In genomic region chr7:18505870-18506460, GRCh38 we compare ENCODE assay signal across 9 cellular contexts. TPM values are rescaled to one million over a fixed set of nuclear protein-coding genes. Genes with fewer than 3 reads are reported as not detected.
DNase-seq lines count a peak whose midpoint lies in the region; ATAC-seq and TF ChIP-seq lines count a peak whose summit lies in the region.
"Had no signal": no experiment of that assay in that cellular context is flagged by ENCODE, and none has a peak within 500 bp of the region (broad histone marks: within the 10 kb centered on the region; RNA-seq: fewer than 3 reads in every experiment).

No MANE protein-coding gene starts in this region.

- no peak for TF ChIP-seq POLR2A in upper lobe of left lung (IDR thresholded peaks at IDR 0.05)

- H3K4me3 ChIP-seq in upper lobe of left lung, result no peak overlapping the region

- H3K27me3 Mint-ChIP-seq in osteocyte (ENCODE audit: unreplicated experiment), result no peaks in the 10 kb centered on the region

- H3K36me3 Mint-ChIP-seq in osteocyte (ENCODE audit: unreplicated experiment), result no peaks in the 10 kb centered on the region

- H3K4me3 Mint-ChIP-seq in osteocyte (ENCODE audit: unreplicated experiment), result no peak overlapping the region

- no peaks in the 10 kb centered on the region for H3K36me3 ChIP-seq in upper lobe of left lung

- WGBS in upper lobe of left lung, 2 donors, result 76 to 77% methylated on average over 5 of the region's 5 CpGs

- peaks cover 42% of the 10 kb centered on the region for H3K4me1 Mint-ChIP-seq in osteocyte (ENCODE audit: unreplicated experiment)

- H3K9me3 ChIP-seq in upper lobe of left lung, result no peaks in the 10 kb centered on the region

- peaks cover 6 to 13% (median 6%) of the 10 kb centered on the region in 4 donors for H3K4me1 ChIP-seq in upper lobe of left lung

- DNase-seq in osteocyte (ENCODE audit: extremely low spot score, unreplicated experiment) (no peak), upper lobe of left lung (no peak), inferior parietal cortex (ENCODE audit: extremely low spot score) (no peak), cerebellar nuclear complex (lab: John Stamatoyannopoulos, UW) (no peak), medulla oblongata (ENCODE audit: extremely low spot score) (no peak)
- DNase-seq: retina had no signal

- ATAC-seq in GM18868 (IDR thresholded peaks at IDR 0.05; ENCODE audit: unreplicated experiment), result peak; percentile 49
- ATAC-seq in HG02884 (IDR thresholded peaks at IDR 0.05; ENCODE audit: unreplicated experiment), result peak; percentile 48
- ATAC-seq in SK-N-SH treated with all-trans-retinoic acid at 6 μM for 48 hours, result peak; percentile 59
- no peak for ATAC-seq in upper lobe of left lung (ENCODE audit: low FRiP score in 2 of 2)

- H3K9me3 Mint-ChIP-seq in osteocyte (ENCODE audit: unreplicated experiment), result peaks cover 3% of the 10 kb centered on the region

- no peak for TF ChIP-seq EP300 in upper lobe of left lung (IDR thresholded peaks at IDR 0.05)

- peak overlapping the region; percentile 90 for H3K27ac Mint-ChIP-seq in osteocyte (ENCODE audit: unreplicated experiment)

- H3K27ac ChIP-seq in upper lobe of left lung, result no peak overlapping the region

- no peak for TF ChIP-seq CTCF in osteocyte (IDR thresholded peaks at IDR 0.05)
- no peak for TF ChIP-seq CTCF in upper lobe of left lung (IDR thresholded peaks at IDR 0.05)

- H3K27me3 ChIP-seq in upper lobe of left lung, result no peaks in the 10 kb centered on the region

TF ChIP-seq in SK-N-SH treated with all-trans-retinoic acid at 6 μM for 48 hours, 23 proteins besides CTCF, POLR2A, EP300 and RAD21:
- TF ChIP-seq SNAI2 (CRISPR knock-in tag; IDR thresholded peaks at IDR 0.05) (no peak), PPARA (CRISPR knock-in tag; IDR thresholded peaks at IDR 0.05; ENCODE audit: borderline replicate concordance) (no peak), BACH2 (CRISPR knock-in tag; IDR thresholded peaks at IDR 0.05; ENCODE audit: borderline replicate concordance) (no peak), RARB (CRISPR knock-in tag; IDR thresholded peaks at IDR 0.05) (no peak), ISL1 (CRISPR knock-in tag; IDR thresholded peaks at IDR 0.05) (peak; percentile 60), POU6F1 (CRISPR knock-in tag; IDR thresholded peaks at IDR 0.05; ENCODE audit: borderline replicate concordance, low read depth) (no peak), ZC3H10 (CRISPR knock-in tag; IDR thresholded peaks at IDR 0.05) (no peak), OSR1 (CRISPR knock-in tag; IDR thresholded peaks at IDR 0.05) (no peak), CSRNP3 (CRISPR knock-in tag; IDR thresholded peaks at IDR 0.05) (no peak), CREB5 (CRISPR knock-in tag; IDR thresholded peaks at IDR 0.05; ENCODE audit: low read depth) (0 out of 2 replicates have a peak, but pooled peaks have one; percentile 10), CSDC2 (CRISPR knock-in tag; IDR thresholded peaks at IDR 0.05) (no peak), GLIS3 (CRISPR knock-in tag; IDR thresholded peaks at IDR 0.05) (no peak), TSHZ2 (CRISPR knock-in tag; IDR thresholded peaks at IDR 0.05) (no peak)

RNA-seq across cellular contexts. Expression of gene HDAC9, which starts 10.4 kb away (rescaled TPM):
- total RNA-seq in osteocyte (0.81 and 1.5 TPM in 2 replicates), upper lobe of left lung (10 to 100 TPM in 3 of 6 donors, 1 to 10 TPM in 3; 8.4 to 23.1 (median 10.4) TPM)

Comparison
In these comparisons a context has a peak if more than half of its experiments do, and no peak if none do; other contexts are left out.
1. ATAC-seq: peak in GM18868 (single experiment), HG02884 (single experiment) and SK-N-SH treated with all-trans-retinoic acid at 6 μM for 48 hours (single experiment); none in upper lobe of left lung (0 of 2).